In genomic region chr11:66123902-66124301, GRCh38 we compare ENCODE assay signal across 17 cellular contexts. TPM values are rescaled to one million over a fixed set of nuclear protein-coding genes. Genes with fewer than 3 reads are reported as not detected.
DNase-seq lines count a peak whose midpoint lies in the region; ATAC-seq and TF ChIP-seq lines count a peak whose summit lies in the region.
"Had no signal": no experiment of that assay in that cellular context is flagged by ENCODE, and none has a peak within 500 bp of the region (broad histone marks: within the 10 kb centered on the region; RNA-seq: fewer than 3 reads in every experiment).

No MANE protein-coding gene starts in this region.

- TF ChIP-seq CTCF in RWPE2 (IDR thresholded peaks at IDR 0.05; ENCODE audit: poor library complexity, severe bottlenecking), result no peak
- TF ChIP-seq CTCF in uterus (IDR thresholded peaks at IDR 0.05), result no peak

- H3K4me3 ChIP-seq in RWPE2 (ENCODE audit: severe bottlenecking), result no peak overlapping the region
- H3K4me3 ChIP-seq in uterus, result no peak overlapping the region
- H3K4me3 ChIP-seq: esophagus muscularis mucosa, heart left ventricle had no signal

- peak overlapping the region; percentile 82 for H3K27ac ChIP-seq in RWPE2 (ENCODE audit: poor library complexity, severe bottlenecking)
- H3K27ac ChIP-seq in uterus, result no peak overlapping the region
- H3K27ac ChIP-seq: esophagus muscularis mucosa, RWPE1 had no signal

- DNase-seq in NCI-H2196 (lab: John Stamatoyannopoulos, UW; ENCODE audit: unreplicated experiment), result peak; percentile 22
- DNase-seq in NCI-H2196 treated with DMSO at 0.1 percent for 48 hours (lab: John Stamatoyannopoulos, UW; ENCODE audit: unreplicated experiment), result no peak
- peak; percentile 43 for DNase-seq in COLO668 (lab: John Stamatoyannopoulos, UW; ENCODE audit: unreplicated experiment)
- no peak for DNase-seq in RWPE2 (ENCODE audit: low spot score)
- no peak for DNase-seq in left colon
- no peak for DNase-seq in uterus
- DNase-seq in NCI-H2107 treated with DMSO at 0.1 percent for 48 hours (lab: John Stamatoyannopoulos, UW; ENCODE audit: unreplicated experiment), result no peak
- DNase-seq in NK-92 (lab: John Stamatoyannopoulos, UW; ENCODE audit: unreplicated experiment), result no peak
- DNase-seq: ACHN; activated CD4-positive, CD25-positive, alpha-beta regulatory T cell treated with anti-CD3 and anti-CD28 coated beads, Interleukin-2, amount 50 U/mL, for 72 hours; activated T-cell treated with anti-CD3 and anti-CD28 coated beads for 4 hours; anterior cingulate cortex; COR-L47; heart left ventricle; substantia nigra had no signal

- H3K9me3 ChIP-seq in RWPE2 (ENCODE audit: severe bottlenecking) (no peaks in the 10 kb centered on the region), uterus (no peaks in the 10 kb centered on the region)
- H3K9me3 ChIP-seq: esophagus muscularis mucosa had no signal

- intact Hi-C loops in left colon (cut with DNase I, micrococcal nuclease) (no loop called here), uterus (cut with DNase I; ENCODE audit: low total_unique reads) (no loop called here)

- no peak for TF ChIP-seq POLR2A in uterus (IDR thresholded peaks at IDR 0.05)

- H3K36me3 ChIP-seq in RWPE2 (ENCODE audit: low read depth) (no peaks in the 10 kb centered on the region), uterus (no peaks in the 10 kb centered on the region)
- H3K36me3 ChIP-seq: esophagus muscularis mucosa, heart left ventricle had no signal

- H3K4me1 ChIP-seq in RWPE2 (ENCODE audit: insufficient read depth, poor library complexity, severe bottlenecking) (peaks cover 53% of the 10 kb centered on the region), uterus (peaks cover 6 to 7% of the 10 kb centered on the region in 2 donors)

- ATAC-seq in RWPE2 (ENCODE audit: low read depth) (no peak), left colon (peak; percentile 89)
- ATAC-seq: heart left ventricle had no signal

- H3K27me3 ChIP-seq in RWPE2 (ENCODE audit: insufficient read depth, poor library complexity, severe bottlenecking) (no peaks in the 10 kb centered on the region), uterus (no peaks in the 10 kb centered on the region)
- H3K27me3 ChIP-seq: esophagus muscularis mucosa, heart left ventricle had no signal

RNA-seq across cellular contexts. Expression of gene PACS1, which starts 53.8 kb away (rescaled TPM):
- total RNA-seq in left colon (10 to 100 TPM; 17.1 to 19.2 TPM), uterus (10 to 100 TPM in 3 of 4 donors, 1 to 10 TPM in 1; 2.9 to 79.2 (median 57.2) TPM)

Comparison
In these comparisons a context has a peak if more than half of its experiments do, and no peak if none do; other contexts are left out.
1. DNase-seq: peak in NCI-H2196 (single experiment) and COLO668 (single experiment); none in NCI-H2196 treated with DMSO at 0.1 percent for 48 hours (single experiment), RWPE2 (single experiment), left colon (0 of 2), uterus (0 of 2), NCI-H2107 treated with DMSO at 0.1 percent for 48 hours (single experiment) and NK-92 (single experiment).